Comparison of ENCODE assay signal across 8 cellular contexts in genomic region chr2:69565431-69565839, GRCh38.
DNase-seq lines count a peak whose midpoint lies in the region; ATAC-seq and TF ChIP-seq lines count a peak whose summit lies in the region.

No MANE protein-coding gene starts in this region.

- H3K27ac ChIP-seq in esophagus muscularis mucosa (replicated peaks in 1 of 4): no peak overlapping the region
- peak overlapping the region in 1 of 4 donors; percentile 50 for H3K27ac ChIP-seq in transverse colon

- TF ChIP-seq EP300 in esophagus muscularis mucosa (IDR thresholded peaks at IDR 0.05) (no peak), transverse colon (IDR thresholded peaks at IDR 0.05; ENCODE audit: low read depth) (no peak)

- peak; percentile 67 for ATAC-seq in GM21786 (IDR thresholded peaks at IDR 0.05; ENCODE audit: unreplicated experiment)
- ATAC-seq in activated CD8-positive, alpha-beta memory T cell treated with anti-CD3 and anti-CD28 coated beads, Interleukin-2, amount 10 ng/mL, durations not matched to agents 7 days and 5 days: peak; percentile 90
- no peak for ATAC-seq in omental fat pad (ENCODE audit: low FRiP score)
- ATAC-seq in HG03439 (IDR thresholded peaks at IDR 0.05; ENCODE audit: unreplicated experiment): no peak

- H3K4me1 Mint-ChIP-seq in activated CD8-positive, alpha-beta memory T cell treated with anti-CD3 and anti-CD28 coated beads, Interleukin-2, amount 10 ng/mL, durations not matched to agents 7 days and 5 days: peaks cover 43% of the 10 kb centered on the region

- no peak overlapping the region for H3K27ac Mint-ChIP-seq in activated CD8-positive, alpha-beta memory T cell treated with anti-CD3 and anti-CD28 coated beads, Interleukin-2, amount 10 ng/mL, durations not matched to agents 7 days and 5 days

- WGBS in esophagus muscularis mucosa: 43% methylated on average over 3 of the region's 3 CpGs
- 57% methylated on average over 1 of the region's 3 CpGs; no CpG with 5 or more reads in 1 of the 2 donors for WGBS in transverse colon (ENCODE audit: low coverage in 1 of 2), 2 donors

- no peak for TF ChIP-seq POLR2A in esophagus muscularis mucosa (IDR thresholded peaks at IDR 0.05; ENCODE audit: low read depth)
- no peak for TF ChIP-seq POLR2A in transverse colon (IDR thresholded peaks at IDR 0.05)

- H3K36me3 Mint-ChIP-seq in activated CD8-positive, alpha-beta memory T cell treated with anti-CD3 and anti-CD28 coated beads, Interleukin-2, amount 10 ng/mL, durations not matched to agents 7 days and 5 days: peaks cover 4% of the 10 kb centered on the region

- H3K9me3 ChIP-seq in esophagus muscularis mucosa (no peaks in the 10 kb centered on the region), transverse colon (no peaks in the 10 kb centered on the region)

- no peak overlapping the region for H3K4me3 ChIP-seq in esophagus muscularis mucosa
- no peak overlapping the region for H3K4me3 ChIP-seq in transverse colon

- CTCF ChIA-PET in activated CD8-positive, alpha-beta memory T cell treated with anti-CD3 and anti-CD28 coated beads, Interleukin-2, amount 10 ng/mL, durations not matched to agents 7 days and 5 days (lab: Charles Lee): interaction anchor here (0.7 to 4.3 kb wide), 54 partner anchors 8 to 857 kb away, joined by 3 to 30 read pairs (median 5); partner anchors contain the start of genes GFPT1 and NFU1

- no peaks in the 10 kb centered on the region for H3K36me3 ChIP-seq in esophagus muscularis mucosa
- no peaks in the 10 kb centered on the region for H3K36me3 ChIP-seq in transverse colon

- H3K27me3 ChIP-seq in esophagus muscularis mucosa: no peaks in the 10 kb centered on the region
- no peaks in the 10 kb centered on the region for H3K27me3 ChIP-seq in transverse colon

- intact Hi-C loops in esophagus muscularis mucosa (cut with DNase I) (no loop called here), transverse colon (cut with DNase I; ENCODE audit: low total_unique reads) (no loop called here)

- in situ Hi-C loops in transverse colon (cut with MboI; ENCODE audit: low pct_ligation_motif_present in 1 of 4, low pct_unique_long_range_greater_than_20kb in 1 of 4, low sequenced_read_pairs in 3 of 4): loop anchor here (10.0 to 25.0 kb wide), 3 partner anchors 147 to 247 kb away; no protein-coding TSS in a partner anchor

- H3K27me3 Mint-ChIP-seq in activated CD8-positive, alpha-beta memory T cell treated with anti-CD3 and anti-CD28 coated beads, Interleukin-2, amount 10 ng/mL, durations not matched to agents 7 days and 5 days: no peaks in the 10 kb centered on the region

- no peak overlapping the region for H3K4me3 Mint-ChIP-seq in activated CD8-positive, alpha-beta memory T cell treated with anti-CD3 and anti-CD28 coated beads, Interleukin-2, amount 10 ng/mL, durations not matched to agents 7 days and 5 days

- TF ChIP-seq CTCF in esophagus muscularis mucosa (IDR thresholded peaks at IDR 0.05) (peak; percentile 35 to 78 (median 48)), omental fat pad (IDR thresholded peaks at IDR 0.05) (peak in 1 of 3 donors; percentile 10), transverse colon (IDR thresholded peaks at IDR 0.05) (peak; percentile 51 to 66 (median 63))

- DNase-seq in DMS53 treated with DMSO at 0.1 percent for 48 hours (lab: John Stamatoyannopoulos, UW; ENCODE audit: unreplicated experiment) (peak; percentile 32), NCI-H524 (lab: John Stamatoyannopoulos, UW) (peak; percentile 8 to 57), esophagus muscularis mucosa (ENCODE audit: extremely low spot score) (no peak), omental fat pad (ENCODE audit: low spot score) (peak; percentile 54), transverse colon (peak; percentile 64)
- DNase-seq in activated CD8-positive, alpha-beta memory T cell treated with anti-CD3 and anti-CD28 coated beads, Interleukin-2, amount 10 ng/mL, durations not matched to agents 7 days and 5 days: peak; percentile 80

- H3K4me1 ChIP-seq in esophagus muscularis mucosa (peaks cover 7 to 35% (median 23%) of the 10 kb centered on the region in 4 donors), transverse colon (peaks cover 0 to 52% (median 7%) of the 10 kb centered on the region in 4 donors)

- H3K9me3 Mint-ChIP-seq in activated CD8-positive, alpha-beta memory T cell treated with anti-CD3 and anti-CD28 coated beads, Interleukin-2, amount 10 ng/mL, durations not matched to agents 7 days and 5 days (ENCODE audit: low read depth): no peaks in the 10 kb centered on the region

Comparison
In these comparisons a context has a peak if more than half of its experiments do, and no peak if none do; other contexts are left out.
1. ATAC-seq: peak in GM21786 (single experiment) and activated CD8-positive, alpha-beta memory T cell treated with anti-CD3 and anti-CD28 coated beads, Interleukin-2, amount 10 ng/mL, durations not matched to agents 7 days and 5 days (single experiment); none in omental fat pad (single experiment) and HG03439 (single experiment).